In the genomic region with DNA sequence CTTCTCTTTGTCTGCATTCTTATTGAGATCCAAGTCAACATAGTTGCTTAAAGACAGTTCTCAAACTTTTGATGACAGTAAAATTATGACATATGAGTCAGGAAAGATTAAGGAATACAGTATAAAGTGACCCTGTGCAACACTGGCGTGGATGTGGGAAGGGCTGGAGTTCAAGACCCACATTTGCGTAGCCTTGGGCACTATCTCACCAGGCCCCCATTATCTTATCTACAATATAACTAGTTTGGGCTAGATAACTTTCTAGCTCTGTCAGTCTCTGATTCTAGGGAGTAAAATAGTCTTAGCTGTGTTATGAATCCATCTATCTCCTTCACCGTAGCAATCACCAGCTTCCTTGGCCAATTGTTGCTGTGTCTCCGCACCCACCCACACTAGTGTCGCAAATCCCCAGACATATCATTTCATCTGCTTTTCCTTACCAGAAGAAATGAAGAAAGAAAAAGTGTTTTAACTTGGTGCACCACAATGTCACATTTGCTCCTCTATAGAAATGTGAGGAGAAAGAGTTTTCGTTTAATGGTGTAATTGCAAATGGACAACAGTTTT, we compare ENCODE assay signal across 1 cellular context.
TF ChIP-seq lines count a peak whose summit lies in the region.

No MANE protein-coding gene starts in this region.

TF ChIP-seq in GM23338, 12 proteins besides CTCF, POLR2A, EP300 and RAD21 (continued from another document):
- TF ChIP-seq, protein P1, sequence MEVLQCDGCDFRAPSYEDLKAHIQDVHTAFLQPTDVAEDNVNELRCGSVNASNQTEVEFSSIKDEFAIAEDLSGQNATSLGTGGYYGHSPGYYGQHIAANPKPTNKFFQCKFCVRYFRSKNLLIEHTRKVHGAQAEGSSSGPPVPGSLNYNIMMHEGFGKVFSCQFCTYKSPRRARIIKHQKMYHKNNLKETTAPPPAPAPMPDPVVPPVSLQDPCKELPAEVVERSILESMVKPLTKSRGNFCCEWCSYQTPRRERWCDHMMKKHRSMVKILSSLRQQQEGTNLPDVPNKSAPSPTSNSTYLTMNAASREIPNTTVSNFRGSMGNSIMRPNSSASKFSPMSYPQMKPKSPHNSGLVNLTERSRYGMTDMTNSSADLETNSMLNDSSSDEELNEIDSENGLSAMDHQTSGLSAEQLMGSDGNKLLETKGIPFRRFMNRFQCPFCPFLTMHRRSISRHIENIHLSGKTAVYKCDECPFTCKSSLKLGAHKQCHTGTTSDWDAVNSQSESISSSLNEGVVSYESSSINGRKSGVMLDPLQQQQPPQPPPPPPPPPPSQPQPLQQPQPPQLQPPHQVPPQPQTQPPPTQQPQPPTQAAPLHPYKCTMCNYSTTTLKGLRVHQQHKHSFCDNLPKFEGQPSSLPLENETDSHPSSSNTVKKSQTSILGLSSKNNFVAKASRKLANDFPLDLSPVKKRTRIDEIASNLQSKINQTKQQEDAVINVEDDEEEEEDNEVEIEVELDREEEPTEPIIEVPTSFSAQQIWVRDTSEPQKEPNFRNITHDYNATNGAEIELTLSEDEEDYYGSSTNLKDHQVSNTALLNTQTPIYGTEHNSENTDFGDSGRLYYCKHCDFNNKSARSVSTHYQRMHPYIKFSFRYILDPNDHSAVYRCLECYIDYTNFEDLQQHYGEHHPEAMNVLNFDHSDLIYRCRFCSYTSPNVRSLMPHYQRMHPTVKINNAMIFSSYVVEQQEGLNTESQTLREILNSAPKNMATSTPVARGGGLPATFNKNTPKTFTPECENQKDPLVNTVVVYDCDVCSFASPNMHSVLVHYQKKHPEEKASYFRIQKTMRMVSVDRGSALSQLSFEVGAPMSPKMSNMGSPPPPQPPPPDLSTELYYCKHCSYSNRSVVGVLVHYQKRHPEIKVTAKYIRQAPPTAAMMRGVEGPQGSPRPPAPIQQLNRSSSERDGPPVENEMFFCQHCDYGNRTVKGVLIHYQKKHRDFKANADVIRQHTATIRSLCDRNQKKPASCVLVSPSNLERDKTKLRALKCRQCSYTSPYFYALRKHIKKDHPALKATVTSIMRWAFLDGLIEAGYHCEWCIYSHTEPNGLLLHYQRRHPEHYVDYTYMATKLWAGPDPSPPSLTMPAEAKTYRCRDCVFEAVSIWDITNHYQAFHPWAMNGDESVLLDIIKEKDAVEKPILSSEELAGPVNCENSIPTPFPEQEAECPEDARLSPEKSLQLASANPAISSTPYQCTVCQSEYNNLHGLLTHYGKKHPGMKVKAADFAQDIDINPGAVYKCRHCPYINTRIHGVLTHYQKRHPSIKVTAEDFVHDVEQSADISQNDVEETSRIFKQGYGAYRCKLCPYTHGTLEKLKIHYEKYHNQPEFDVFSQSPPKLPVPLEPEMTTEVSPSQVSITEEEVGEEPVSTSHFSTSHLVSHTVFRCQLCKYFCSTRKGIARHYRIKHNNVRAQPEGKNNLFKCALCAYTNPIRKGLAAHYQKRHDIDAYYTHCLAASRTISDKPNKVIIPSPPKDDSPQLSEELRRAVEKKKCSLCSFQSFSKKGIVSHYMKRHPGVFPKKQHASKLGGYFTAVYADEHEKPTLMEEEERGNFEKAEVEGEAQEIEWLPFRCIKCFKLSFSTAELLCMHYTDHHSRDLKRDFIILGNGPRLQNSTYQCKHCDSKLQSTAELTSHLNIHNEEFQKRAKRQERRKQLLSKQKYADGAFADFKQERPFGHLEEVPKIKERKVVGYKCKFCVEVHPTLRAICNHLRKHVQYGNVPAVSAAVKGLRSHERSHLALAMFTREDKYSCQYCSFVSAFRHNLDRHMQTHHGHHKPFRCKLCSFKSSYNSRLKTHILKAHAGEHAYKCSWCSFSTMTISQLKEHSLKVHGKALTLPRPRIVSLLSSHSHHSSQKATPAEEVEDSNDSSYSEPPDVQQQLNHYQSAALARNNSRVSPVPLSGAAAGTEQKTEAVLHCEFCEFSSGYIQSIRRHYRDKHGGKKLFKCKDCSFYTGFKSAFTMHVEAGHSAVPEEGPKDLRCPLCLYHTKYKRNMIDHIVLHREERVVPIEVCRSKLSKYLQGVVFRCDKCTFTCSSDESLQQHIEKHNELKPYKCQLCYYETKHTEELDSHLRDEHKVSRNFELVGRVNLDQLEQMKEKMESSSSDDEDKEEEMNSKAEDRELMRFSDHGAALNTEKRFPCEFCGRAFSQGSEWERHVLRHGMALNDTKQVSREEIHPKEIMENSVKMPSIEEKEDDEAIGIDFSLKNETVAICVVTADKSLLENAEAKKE (CRISPR knock-in tag; IDR thresholded peaks at IDR 0.05): no peak
- TF ChIP-seq STAT1 (IDR thresholded peaks at IDR 0.05; ENCODE audit: unreplicated experiment): no peak
- TF ChIP-seq EZH2 (IDR thresholded peaks at IDR 0.05; ENCODE audit: low read depth, unreplicated experiment): no peak
- no peak for TF ChIP-seq ZNF114 (CRISPR knock-in tag; IDR thresholded peaks at IDR 0.05)
- no peak for TF ChIP-seq EZH2phosphoT487 (IDR thresholded peaks at IDR 0.05; ENCODE audit: unreplicated experiment)
- TF ChIP-seq CREB1 (CRISPR knock-in tag; IDR thresholded peaks at IDR 0.05; ENCODE audit: low read depth): no peak
- TF ChIP-seq, protein P2, sequence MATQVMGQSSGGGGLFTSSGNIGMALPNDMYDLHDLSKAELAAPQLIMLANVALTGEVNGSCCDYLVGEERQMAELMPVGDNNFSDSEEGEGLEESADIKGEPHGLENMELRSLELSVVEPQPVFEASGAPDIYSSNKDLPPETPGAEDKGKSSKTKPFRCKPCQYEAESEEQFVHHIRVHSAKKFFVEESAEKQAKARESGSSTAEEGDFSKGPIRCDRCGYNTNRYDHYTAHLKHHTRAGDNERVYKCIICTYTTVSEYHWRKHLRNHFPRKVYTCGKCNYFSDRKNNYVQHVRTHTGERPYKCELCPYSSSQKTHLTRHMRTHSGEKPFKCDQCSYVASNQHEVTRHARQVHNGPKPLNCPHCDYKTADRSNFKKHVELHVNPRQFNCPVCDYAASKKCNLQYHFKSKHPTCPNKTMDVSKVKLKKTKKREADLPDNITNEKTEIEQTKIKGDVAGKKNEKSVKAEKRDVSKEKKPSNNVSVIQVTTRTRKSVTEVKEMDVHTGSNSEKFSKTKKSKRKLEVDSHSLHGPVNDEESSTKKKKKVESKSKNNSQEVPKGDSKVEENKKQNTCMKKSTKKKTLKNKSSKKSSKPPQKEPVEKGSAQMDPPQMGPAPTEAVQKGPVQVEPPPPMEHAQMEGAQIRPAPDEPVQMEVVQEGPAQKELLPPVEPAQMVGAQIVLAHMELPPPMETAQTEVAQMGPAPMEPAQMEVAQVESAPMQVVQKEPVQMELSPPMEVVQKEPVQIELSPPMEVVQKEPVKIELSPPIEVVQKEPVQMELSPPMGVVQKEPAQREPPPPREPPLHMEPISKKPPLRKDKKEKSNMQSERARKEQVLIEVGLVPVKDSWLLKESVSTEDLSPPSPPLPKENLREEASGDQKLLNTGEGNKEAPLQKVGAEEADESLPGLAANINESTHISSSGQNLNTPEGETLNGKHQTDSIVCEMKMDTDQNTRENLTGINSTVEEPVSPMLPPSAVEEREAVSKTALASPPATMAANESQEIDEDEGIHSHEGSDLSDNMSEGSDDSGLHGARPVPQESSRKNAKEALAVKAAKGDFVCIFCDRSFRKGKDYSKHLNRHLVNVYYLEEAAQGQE (IDR thresholded peaks at IDR 0.05; ENCODE audit: unreplicated experiment): no peak
- no peak for TF ChIP-seq NANOG (IDR thresholded peaks at IDR 0.05; ENCODE audit: borderline replicate concordance)
- no peak for TF ChIP-seq POLR2AphosphoS5 (IDR thresholded peaks at IDR 0.05; ENCODE audit: low read depth)
- TF ChIP-seq, protein P3, sequence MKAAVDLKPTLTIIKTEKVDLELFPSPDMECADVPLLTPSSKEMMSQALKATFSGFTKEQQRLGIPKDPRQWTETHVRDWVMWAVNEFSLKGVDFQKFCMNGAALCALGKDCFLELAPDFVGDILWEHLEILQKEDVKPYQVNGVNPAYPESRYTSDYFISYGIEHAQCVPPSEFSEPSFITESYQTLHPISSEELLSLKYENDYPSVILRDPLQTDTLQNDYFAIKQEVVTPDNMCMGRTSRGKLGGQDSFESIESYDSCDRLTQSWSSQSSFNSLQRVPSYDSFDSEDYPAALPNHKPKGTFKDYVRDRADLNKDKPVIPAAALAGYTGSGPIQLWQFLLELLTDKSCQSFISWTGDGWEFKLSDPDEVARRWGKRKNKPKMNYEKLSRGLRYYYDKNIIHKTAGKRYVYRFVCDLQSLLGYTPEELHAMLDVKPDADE (IDR thresholded peaks at IDR 0.05): no peak
- TF ChIP-seq JUNB (IDR thresholded peaks at IDR 0.05; ENCODE audit: unreplicated experiment): no peak
